Comparison of ENCODE assay signal across 8 cellular contexts in genomic region chr17:17043668-17044226, GRCh38. TPM values are rescaled to one million over a fixed set of nuclear protein-coding genes. Genes with fewer than 3 reads are reported as not detected.
DNase-seq lines count a peak whose midpoint lies in the region; ATAC-seq and TF ChIP-seq lines count a peak whose summit lies in the region.

No MANE protein-coding gene starts in this region.

- peak overlapping the region; percentile 55 to 90 (median 84) for H3K27ac ChIP-seq in skin epidermis

- peaks cover 9% of the 10 kb centered on the region for H3K27me3 ChIP-seq in iPS-15b (ENCODE audit: control insufficient read depth, insufficient read depth, low read length)

- no peak overlapping the region for H3K9ac ChIP-seq in iPS-15b (ENCODE audit: low read depth, low read length)

- no peak for ATAC-seq in activated CD8-positive, alpha-beta T cell treated with anti-CD3 and anti-CD28 coated beads for 36 hours
- no peak for ATAC-seq in GM18907 (IDR thresholded peaks at IDR 0.05; ENCODE audit: unreplicated experiment)
- no peak for ATAC-seq in HG02678 (IDR thresholded peaks at IDR 0.05; ENCODE audit: unreplicated experiment)

- H3K4me3 ChIP-seq in iPS-15b (ENCODE audit: low read depth, low read length): peak overlapping the region; percentile 85
- H3K4me3 ChIP-seq in skin epidermis: peak overlapping the region; percentile 50 to 73 (median 66)

- H3K4me3 Mint-ChIP-seq in activated naive CD4-positive, alpha-beta T cell treated with anti-CD3 and anti-CD28 coated beads for 36 hours: peak overlapping the region; percentile 89
- H3K4me3 Mint-ChIP-seq in activated CD8-positive, alpha-beta T cell treated with anti-CD3 and anti-CD28 coated beads for 36 hours: peak overlapping the region; percentile 93

- H3K9me3 Mint-ChIP-seq in activated naive CD4-positive, alpha-beta T cell treated with anti-CD3 and anti-CD28 coated beads for 36 hours: no peaks in the 10 kb centered on the region
- H3K9me3 Mint-ChIP-seq in activated CD8-positive, alpha-beta T cell treated with anti-CD3 and anti-CD28 coated beads for 36 hours: no peaks in the 10 kb centered on the region

- POLR2A ChIA-PET in activated CD8-positive, alpha-beta T cell treated with anti-CD3 and anti-CD28 coated beads for 36 hours (lab: Charles Lee): no interaction called here

- no peak for TF ChIP-seq CTCF in activated CD8-positive, alpha-beta T cell treated with anti-CD3 and anti-CD28 coated beads for 36 hours (IDR thresholded peaks at IDR 0.05)

- H3K4me1 Mint-ChIP-seq in activated naive CD4-positive, alpha-beta T cell treated with anti-CD3 and anti-CD28 coated beads for 36 hours (ENCODE audit: low read depth): peaks cover 62% of the 10 kb centered on the region
- H3K4me1 Mint-ChIP-seq in activated CD8-positive, alpha-beta T cell treated with anti-CD3 and anti-CD28 coated beads for 36 hours (ENCODE audit: low read depth): peaks cover 59% of the 10 kb centered on the region

- CTCF ChIA-PET in activated naive CD4-positive, alpha-beta T cell treated with anti-CD3 and anti-CD28 coated beads for 36 hours (lab: Charles Lee): interaction anchor here (0.9 kb wide), 1 partner anchor 272 kb away, joined by 3 read pairs; no protein-coding TSS in a partner anchor
- CTCF ChIA-PET in activated CD8-positive, alpha-beta T cell treated with anti-CD3 and anti-CD28 coated beads for 36 hours (lab: Charles Lee): interaction anchor here (1.3 to 1.4 kb wide), 2 partner anchors 9 to 54 kb away, joined by 3 read pairs; no protein-coding TSS in a partner anchor

- peak overlapping the region; percentile 63 for H3K27ac Mint-ChIP-seq in activated naive CD4-positive, alpha-beta T cell treated with anti-CD3 and anti-CD28 coated beads for 36 hours
- no peak overlapping the region for H3K27ac Mint-ChIP-seq in activated CD8-positive, alpha-beta T cell treated with anti-CD3 and anti-CD28 coated beads for 36 hours

- no peaks in the 10 kb centered on the region for H3K36me3 Mint-ChIP-seq in activated naive CD4-positive, alpha-beta T cell treated with anti-CD3 and anti-CD28 coated beads for 36 hours (ENCODE audit: low read depth)
- H3K36me3 Mint-ChIP-seq in activated CD8-positive, alpha-beta T cell treated with anti-CD3 and anti-CD28 coated beads for 36 hours (ENCODE audit: low read depth): no peaks in the 10 kb centered on the region

- H3K4me1 ChIP-seq in iPS-15b (ENCODE audit: control insufficient read depth, insufficient read depth, low read length): peaks cover 15% of the 10 kb centered on the region

- intact Hi-C loops in activated naive CD4-positive, alpha-beta T cell treated with anti-CD3 and anti-CD28 coated beads for 36 hours (cut with micrococcal nuclease): loop anchor here (2.0 to 5.0 kb wide), 5 partner anchors 44 to 549 kb away; partner anchors contain the start of gene PEMT
- intact Hi-C loops in activated CD8-positive, alpha-beta T cell treated with anti-CD3 and anti-CD28 coated beads for 36 hours (cut with micrococcal nuclease): no loop called here

- H3K36me3 ChIP-seq in iPS-15b (ENCODE audit: control insufficient read depth, insufficient read depth, low read length): no peaks in the 10 kb centered on the region

- no peaks in the 10 kb centered on the region for H3K27me3 Mint-ChIP-seq in activated naive CD4-positive, alpha-beta T cell treated with anti-CD3 and anti-CD28 coated beads for 36 hours (ENCODE audit: low read depth)
- H3K27me3 Mint-ChIP-seq in activated CD8-positive, alpha-beta T cell treated with anti-CD3 and anti-CD28 coated beads for 36 hours: no peaks in the 10 kb centered on the region

- no peaks in the 10 kb centered on the region for H3K9me3 ChIP-seq in iPS-15b (ENCODE audit: control insufficient read depth, insufficient read depth, low read length)

- DNase-seq in activated naive CD4-positive, alpha-beta T cell treated with anti-CD3 and anti-CD28 coated beads for 36 hours: peak; percentile 40
- no peak for DNase-seq in activated naive CD4-positive, alpha-beta T cell treated with anti-CD3 and anti-CD28 coated beads, Interleukin-2, amount 50 U/mL, for 16 hours
- peak; percentile 24 for DNase-seq in activated CD8-positive, alpha-beta T cell treated with anti-CD3 and anti-CD28 coated beads for 36 hours
- no peak for DNase-seq in putamen (ENCODE audit: low spot score)

RNA-seq across cellular contexts. Expression of gene MPRIP, which starts 1.5 kb away (rescaled TPM):
- total RNA-seq in activated naive CD4-positive, alpha-beta T cell treated with anti-CD3 and anti-CD28 coated beads for 36 hours: 100 to 1,000 TPM; 125 TPM
- total RNA-seq in activated CD8-positive, alpha-beta T cell treated with anti-CD3 and anti-CD28 coated beads for 36 hours: 100 to 1,000 TPM; 132 to 135 TPM

Comparison
In these comparisons a context has a peak if more than half of its experiments do, and no peak if none do; other contexts are left out.
1. DNase-seq: peak in activated naive CD4-positive, alpha-beta T cell treated with anti-CD3 and anti-CD28 coated beads for 36 hours (single experiment) and activated CD8-positive, alpha-beta T cell treated with anti-CD3 and anti-CD28 coated beads for 36 hours (single experiment); none in activated naive CD4-positive, alpha-beta T cell treated with anti-CD3 and anti-CD28 coated beads, Interleukin-2, amount 50 U/mL, for 16 hours (single experiment) and putamen (single experiment).